ENCODE assay signal across 29 cellular contexts in genomic region chr11:75467311-75467710, GRCh38.
"Had no signal": no experiment of that assay in that cellular context is flagged by ENCODE, and none has a peak within 500 bp of the region (broad histone marks: within the 10 kb centered on the region; RNA-seq: fewer than 3 reads in every experiment).

No MANE protein-coding gene starts in this region.

- H3K4me1 ChIP-seq: parathyroid adenoma, sigmoid colon had no signal

- H3K9ac ChIP-seq: parathyroid adenoma had no signal

- H3K27me3 ChIP-seq: sigmoid colon, tibial nerve had no signal

- H3K27me3 Mint-ChIP-seq: activated CD4-positive, alpha-beta memory T cell treated with anti-CD3 and anti-CD28 coated beads for 36 hours; natural killer cell treated with Interleukin-12 subunit alpha and Interleukin-12 subunit beta and Interleukin-15 and Interleukin-18, amount 100 ng/mL, for 72 hours; T-helper 17 cell had no signal

- ATAC-seq: esophagus mucosa; mucosa of descending colon; natural killer cell treated with Interleukin-12 subunit alpha and Interleukin-12 subunit beta and Interleukin-15 and Interleukin-18, amount 100 ng/mL, for 72 hours; psoas muscle; T-helper 17 cell had no signal

- H3K9me3 Mint-ChIP-seq: activated CD4-positive, alpha-beta memory T cell treated with anti-CD3 and anti-CD28 coated beads for 36 hours; activated CD4-positive, alpha-beta T cell treated with anti-CD3 and anti-CD28 coated beads, Interleukin-2, amount 10 ng/mL, durations not matched to agents 24 days and 14 days; activated naive CD4-positive, alpha-beta T cell treated with anti-CD3 and anti-CD28 coated beads, Interleukin-2, amount 10 ng/mL, durations not matched to agents 7 days and 5 days; activated T-helper 1 cell treated with anti-CD3 and anti-CD28 coated beads, Interleukin-12 subunit alpha, Interleukin-12 subunit beta, Interleukin-2, Interleukin-4 antibody, amounts not matched to agents 30 ng/mL and 10 ng/mL and 1 ng/mL, durations not matched to agents 14 hours and 24 hours and 36 hours; immature natural killer cell; natural killer cell treated with Interleukin-12 subunit alpha and Interleukin-12 subunit beta and Interleukin-15 and Interleukin-18, amount 100 ng/mL, for 72 hours had no signal

- H3K36me3 Mint-ChIP-seq: activated CD4-positive, alpha-beta memory T cell treated with anti-CD3 and anti-CD28 coated beads for 36 hours; activated naive CD4-positive, alpha-beta T cell treated with anti-CD3 and anti-CD28 coated beads, Interleukin-2, amount 10 ng/mL, durations not matched to agents 7 days and 5 days; natural killer cell treated with Interleukin-12 subunit alpha and Interleukin-12 subunit beta and Interleukin-15 and Interleukin-18, amount 100 ng/mL, for 72 hours had no signal

- H3K79me2 ChIP-seq: parathyroid adenoma had no signal

- H3K27ac Mint-ChIP-seq: activated CD4-positive, alpha-beta memory T cell treated with anti-CD3 and anti-CD28 coated beads for 36 hours; activated CD4-positive, alpha-beta T cell treated with anti-CD3 and anti-CD28 coated beads, Interleukin-2, amount 10 ng/mL, durations not matched to agents 24 days and 14 days; activated naive CD4-positive, alpha-beta T cell treated with anti-CD3 and anti-CD28 coated beads, Interleukin-2, amount 10 ng/mL, durations not matched to agents 7 days and 5 days; activated T-helper 1 cell treated with anti-CD3 and anti-CD28 coated beads, Interleukin-12 subunit alpha, Interleukin-12 subunit beta, Interleukin-2, Interleukin-4 antibody, amounts not matched to agents 30 ng/mL and 10 ng/mL and 1 ng/mL, durations not matched to agents 14 hours and 24 hours and 36 hours; immature natural killer cell; natural killer cell treated with Interleukin-12 subunit alpha and Interleukin-12 subunit beta and Interleukin-15 and Interleukin-18, amount 100 ng/mL, for 72 hours; T-helper 17 cell had no signal

- H3K36me3 ChIP-seq: sigmoid colon had no signal

- H3K4me3 ChIP-seq: mucosa of descending colon, psoas muscle, sigmoid colon, tibial nerve had no signal

- H3K4me1 Mint-ChIP-seq: activated CD4-positive, alpha-beta T cell treated with anti-CD3 and anti-CD28 coated beads, Interleukin-2, amount 10 ng/mL, durations not matched to agents 24 days and 14 days; activated naive CD4-positive, alpha-beta T cell treated with anti-CD3 and anti-CD28 coated beads, Interleukin-2, amount 10 ng/mL, durations not matched to agents 7 days and 5 days; immature natural killer cell had no signal

- H3K27ac ChIP-seq: parathyroid adenoma, psoas muscle, sigmoid colon, WERI-Rb-1 had no signal

- DNase-seq: activated CD4-positive, alpha-beta memory T cell treated with anti-CD3 and anti-CD28 coated beads for 36 hours; activated CD4-positive, alpha-beta T cell treated with anti-CD3 and anti-CD28 coated beads, Interleukin-2, amount 10 ng/mL, durations not matched to agents 24 days and 14 days; activated CD4-positive, CD25-positive, alpha-beta regulatory T cell treated with anti-CD3 and anti-CD28 coated beads, Interleukin-2, amount 50 U/mL, for 72 hours; activated CD8-positive, alpha-beta memory T cell treated with anti-CD3 and anti-CD28 coated beads, Interleukin-2, amount 50 U/mL, for 4 hours; activated gamma-delta T cell; activated naive CD4-positive, alpha-beta T cell treated with anti-CD3 and anti-CD28 coated beads, Interleukin-2, amount 10 ng/mL, durations not matched to agents 7 days and 5 days; activated T-cell treated with anti-CD3 and anti-CD28 coated beads, Interleukin-2, amount 50 U/mL, for 1 hour; amniotic stem cell; central memory CD4-positive, alpha-beta T cell; foreskin fibroblast; head of caudate nucleus; hypothalamus; immature natural killer cell; mucosa of descending colon; nucleus accumbens; psoas muscle; sigmoid colon; small intestine; stimulated activated CD4-positive, alpha-beta T cell treated with anti-CD3 and anti-CD28 coated beads, Interleukin-15, amount 100 ng/mL, for 24 hours; stimulated activated CD4-positive, alpha-beta T cell treated with anti-CD3 and anti-CD28 coated beads, Interleukin-2, amount 100 ng/mL, for 24 hours; stimulated activated naive CD4-positive, alpha-beta T cell; T-helper 17 cell; T1000; WERI-Rb-1 had no signal

- H3K9me3 ChIP-seq: mucosa of descending colon, psoas muscle, sigmoid colon, tibial nerve had no signal

- H2AFZ ChIP-seq: parathyroid adenoma had no signal

- H3K4me3 Mint-ChIP-seq: activated CD4-positive, alpha-beta memory T cell treated with anti-CD3 and anti-CD28 coated beads for 36 hours; activated CD4-positive, alpha-beta T cell treated with anti-CD3 and anti-CD28 coated beads, Interleukin-2, amount 10 ng/mL, durations not matched to agents 24 days and 14 days; activated naive CD4-positive, alpha-beta T cell treated with anti-CD3 and anti-CD28 coated beads, Interleukin-2, amount 10 ng/mL, durations not matched to agents 7 days and 5 days; activated T-helper 1 cell treated with anti-CD3 and anti-CD28 coated beads, Interleukin-12 subunit alpha, Interleukin-12 subunit beta, Interleukin-2, Interleukin-4 antibody, amounts not matched to agents 30 ng/mL and 10 ng/mL and 1 ng/mL, durations not matched to agents 14 hours and 24 hours and 36 hours; immature natural killer cell; natural killer cell treated with Interleukin-12 subunit alpha and Interleukin-12 subunit beta and Interleukin-15 and Interleukin-18, amount 100 ng/mL, for 72 hours; T-helper 17 cell had no signal
